In genomic region chr5:161096006-161096405, GRCh38 we compare ENCODE assay signal across 24 cellular contexts.
A peak's percentile ranks its signal among the peaks of the same experiment; 100 is the strongest.
DNase-seq lines count a peak whose midpoint lies in the region; ATAC-seq, FAIRE-seq and TF ChIP-seq lines count a peak whose summit lies in the region.
"Had no signal": no experiment of that assay in that cellular context is flagged by ENCODE, and none has a peak within 500 bp of the region (broad histone marks: within the 10 kb centered on the region; RNA-seq: fewer than 3 reads in every experiment).

No MANE protein-coding gene starts in this region.

- H4K20me1 ChIP-seq in HepG2 (ENCODE audit: insufficient read depth, low read length), result no peaks in the 10 kb centered on the region

- WGBS in HepG2 (ENCODE audit: low lambda C conversion rate), result 0% methylated on average over 2 of the region's 2 CpGs
- 13% methylated on average over 2 of the region's 2 CpGs for WGBS in right lobe of liver (ENCODE audit: insufficient coverage, low coverage, low lambda C conversion rate, missing lambda C conversion rate)

- H3K36me3 ChIP-seq in HepG2 (replicated peaks in 1 of 2; ENCODE audit: control insufficient read depth in 1 of 2, insufficient read depth in 2 of 2, low read length in 2 of 2), result no peaks in the 10 kb centered on the region
- no peaks in the 10 kb centered on the region for H3K36me3 ChIP-seq in right lobe of liver
- H3K36me3 ChIP-seq: ascending aorta, colonic mucosa, right atrium auricular region, spleen had no signal

- no peaks in the 10 kb centered on the region for H3K9me3 ChIP-seq in HepG2 (ENCODE audit: low read length)
- no peaks in the 10 kb centered on the region for H3K9me3 ChIP-seq in right lobe of liver
- H3K9me3 ChIP-seq: ascending aorta, colonic mucosa, right atrium auricular region, testis had no signal

- POLR2A ChIA-PET in HepG2 (lab: Yijun Ruan, JAX), result no interaction called here

- TF ChIP-seq RAD21 in HepG2 (CRISPR knock-in tag; IDR thresholded peaks at IDR 0.05), result no peak

- no peak overlapping the region for H3K27ac ChIP-seq in HepG2 (ENCODE audit: extremely low read length, insufficient read depth, low read length)
- H3K27ac ChIP-seq in right lobe of liver, result no peak overlapping the region
- H3K27ac ChIP-seq: ascending aorta, colonic mucosa, epithelial cell of prostate, parathyroid adenoma, right atrium auricular region, spleen, testis had no signal

- FAIRE-seq in HepG2 (lab: Jason Lieb, UNC) (no peak), RCC 7860 (lab: Jason Lieb, UNC) (no peak)

- in situ Hi-C loops in HepG2 (cut with HindIII; ENCODE audit: extremely low pct_ligation_motif_present, low pct_unique_long_range_greater_than_20kb), result no loop called here

- H3K4me1 ChIP-seq in HepG2 (ENCODE audit: insufficient read depth, low read length) (0 out of 2 replicates have a peak, but pooled peaks cover 8% of the 10 kb centered on the region), right lobe of liver (no peaks in the 10 kb centered on the region)
- H3K4me1 ChIP-seq: ascending aorta, colonic mucosa, parathyroid adenoma, right atrium auricular region, spleen, testis had no signal

- TF ChIP-seq CTCF in HepG2 (CRISPR knock-in tag; IDR thresholded peaks at IDR 0.05) (no peak), right lobe of liver (IDR thresholded peaks at IDR 0.05) (no peak)

- H3K4me3 ChIP-seq in HepG2 (replicated peaks in 1 of 3; ENCODE audit: insufficient read depth in 1 of 3, low read depth in 2 of 3, low read length in 3 of 3), result no peak overlapping the region
- no peak overlapping the region for H3K4me3 ChIP-seq in right lobe of liver
- H3K4me3 ChIP-seq: ascending aorta, colonic mucosa, right atrium auricular region, spleen, testis had no signal

- ATAC-seq in HepG2 (peak; percentile 35; the same call in 1 of the 3 replicates), right lobe of liver (no peak), HG03135 (IDR thresholded peaks at IDR 0.05; ENCODE audit: unreplicated experiment) (no peak), GM18870 (IDR thresholded peaks at IDR 0.05; ENCODE audit: unreplicated experiment) (no peak)
- ATAC-seq: activated T-cell treated with anti-CD3 and anti-CD28 coated beads, Interleukin-2, amount 50 U/mL, for 72 hours; SK-N-SH treated with all-trans-retinoic acid at 6 μM for 48 hours; stimulated activated naive CD8-positive, alpha-beta T cell treated with anti-CD3 and anti-CD28 coated beads, Interleukin-15, Interleukin-2, amounts not matched to agents 100 U/mL and 50 U/mL, for 24 hours had no signal

- intact Hi-C loops in HepG2 (cut with micrococcal nuclease; ENCODE audit: unreplicated experiment) (no loop called here), right lobe of liver (cut with DNase I) (no loop called here)

- CTCF ChIA-PET in HepG2 (lab: Yijun Ruan, JAX; ENCODE audit: low intra/inter-chr PET ratio, low total read pairs), result no interaction called here

- TF ChIP-seq EP300 in HepG2 (IDR thresholded peaks at IDR 0.05; ENCODE audit: low read depth in 2 of 2, low read length in 2 of 2) (no peak), HepG2 (CRISPR knock-in tag; IDR thresholded peaks at IDR 0.05; ENCODE audit: borderline replicate concordance) (no peak)

- DNase-seq in HepG2 (ENCODE audit: low spot score) (peak; percentile 24), right lobe of liver (no peak), NCI-H774 (lab: John Stamatoyannopoulos, UW) (peak; percentile 56), midbrain (lab: John Stamatoyannopoulos, UW) (peak; percentile 6), RCC 7860 (ENCODE audit: low spot score) (no peak)
- DNase-seq: activated T-cell treated with anti-CD3 and anti-CD28 coated beads, Interleukin-2, amount 50 U/mL, for 72 hours; CD4-positive, alpha-beta T cell; colonic mucosa; effector CD4-positive, alpha-beta T cell; NCI-H1092 treated with DMSO at 0.1 percent for 48 hours; NCI-H2029; NCI-H2227 treated with DMSO at 0.1 percent for 48 hours; NK-92 treated with Interleukin-12 subunit alpha and Interleukin-12 subunit beta, amount 100 ng/mL, for 24 hours; spleen; stimulated activated CD4-positive, alpha-beta T cell treated with anti-CD3 and anti-CD28 coated beads, Interleukin-2, amount 100 ng/mL, for 24 hours; stimulated activated naive CD8-positive, alpha-beta T cell treated with anti-CD3 and anti-CD28 coated beads, Interleukin-15, Interleukin-2, amounts not matched to agents 100 U/mL and 50 U/mL, for 24 hours; testis had no signal

- H2AFZ ChIP-seq in HepG2 (ENCODE audit: low read length), result no peak overlapping the region
- H2AFZ ChIP-seq: parathyroid adenoma had no signal

- no TSS peak for BruUV-seq in HepG2 (replicated peaks; lab: Mats Ljungman, UMichigan)

- H3K9ac ChIP-seq in HepG2 (ENCODE audit: insufficient read depth, low read depth, low read length), result no peak overlapping the region
- H3K9ac ChIP-seq: parathyroid adenoma had no signal

- TF ChIP-seq POLR2A in HepG2 (IDR thresholded peaks at IDR 0.05; ENCODE audit: insufficient read depth in 1 of 2, low read depth in 2 of 2, low read length in 2 of 2) (no peak), right lobe of liver (IDR thresholded peaks at IDR 0.05) (no peak)

- H3K79me2 ChIP-seq in HepG2 (ENCODE audit: insufficient read depth, low read length), result no peaks in the 10 kb centered on the region
- H3K79me2 ChIP-seq: parathyroid adenoma had no signal

- 0 out of 2 replicates have a peak overlapping the region, but pooled peaks have one; percentile 6 for H3K4me2 ChIP-seq in HepG2 (ENCODE audit: low read depth, low read length)

- H3K27me3 ChIP-seq in HepG2 (ENCODE audit: control insufficient read depth in 1 of 2, insufficient read depth in 2 of 2, low read length in 2 of 2) (no peaks in the 10 kb centered on the region), right lobe of liver (no peaks in the 10 kb centered on the region)
- H3K27me3 ChIP-seq: ascending aorta, colonic mucosa, right atrium auricular region, spleen, testis had no signal

TF ChIP-seq in HepG2, 621 proteins besides CTCF, POLR2A, EP300 and RAD21:
- TF ChIP-seq ZNF530 (CRISPR knock-in tag; IDR thresholded peaks at IDR 0.05; ENCODE audit: low read depth), result no peak
- TF ChIP-seq NR0B2 (CRISPR knock-in tag; IDR thresholded peaks at IDR 0.05), result no peak
- no peak for TF ChIP-seq DRAP1 (CRISPR knock-in tag; IDR thresholded peaks at IDR 0.05)
- no peak for TF ChIP-seq CREB3 (CRISPR knock-in tag; IDR thresholded peaks at IDR 0.05)
- no peak for TF ChIP-seq CENPX (CRISPR knock-in tag; IDR thresholded peaks at IDR 0.05)
- TF ChIP-seq SIN3A (IDR thresholded peaks at IDR 0.05; ENCODE audit: borderline replicate concordance, low read depth, low read length), result no peak
- no peak for TF ChIP-seq MXD3 (CRISPR knock-in tag; IDR thresholded peaks at IDR 0.05)
- TF ChIP-seq HIVEP1 (CRISPR knock-in tag; IDR thresholded peaks at IDR 0.05), result no peak
- no peak for TF ChIP-seq GZF1 (CRISPR knock-in tag; IDR thresholded peaks at IDR 0.05)

Comparison
In these comparisons a context has a peak if more than half of its experiments do, and no peak if none do; other contexts are left out.
1. DNase-seq: peak in HepG2 (single experiment), NCI-H774 (single experiment) and midbrain (single experiment); none in right lobe of liver (0 of 3) and RCC 7860 (single experiment).